In the genomic region with DNA sequence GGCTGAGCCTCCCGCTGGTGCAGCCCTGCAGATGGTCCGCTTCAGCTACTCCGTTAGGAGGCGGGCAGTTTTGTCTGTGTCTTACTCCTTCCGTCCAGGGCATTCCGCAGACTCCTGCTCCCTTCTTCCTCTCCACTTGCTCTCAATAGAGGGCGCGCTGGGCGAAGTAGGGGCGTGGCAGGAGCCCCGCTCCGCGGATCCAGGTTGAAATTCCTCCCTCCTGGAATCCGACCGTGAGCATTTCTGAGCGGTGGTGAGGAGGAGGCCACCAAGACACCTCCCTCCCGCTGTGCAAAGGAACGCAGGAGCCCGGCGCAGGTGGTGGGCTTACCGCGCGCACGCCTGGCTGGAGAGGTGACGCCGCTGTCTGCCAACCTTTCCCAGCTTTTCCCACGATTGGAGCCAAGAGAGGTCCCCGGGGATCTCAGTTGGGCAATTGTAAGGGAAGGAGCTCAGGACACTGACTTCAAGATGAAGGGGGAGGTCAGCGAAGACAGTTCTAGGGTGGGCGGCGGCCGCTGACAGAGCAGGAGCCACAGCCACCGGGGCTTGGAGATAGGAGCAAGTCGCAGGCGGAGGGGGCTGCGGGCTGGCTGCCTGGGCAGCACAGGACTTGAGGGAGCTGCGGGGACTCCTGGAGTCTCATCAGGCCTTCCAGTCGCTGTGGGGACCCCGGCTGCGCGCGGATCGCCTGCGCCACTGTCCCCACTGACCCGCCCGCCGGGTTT, we compare ENCODE assay signal across 8 cellular contexts.
DNase-seq lines count a peak whose midpoint lies in the region; ATAC-seq and TF ChIP-seq lines count a peak whose summit lies in the region.

No MANE protein-coding gene starts in this region.

- peaks cover 6% of the 10 kb centered on the region for H3K4me1 ChIP-seq in mammary epithelial cell (ENCODE audit: insufficient read depth, low read length)
- H3K4me1 ChIP-seq in CD4-positive, alpha-beta memory T cell (ENCODE audit: insufficient read depth, low read length), result no peaks in the 10 kb centered on the region

- peaks cover 8% of the 10 kb centered on the region for H3K27me3 ChIP-seq in mammary epithelial cell (ENCODE audit: insufficient read depth, low read length)
- H3K27me3 ChIP-seq in CD4-positive, alpha-beta memory T cell (ENCODE audit: insufficient read depth, low read length), result no peaks in the 10 kb centered on the region

- ATAC-seq in GM18909 (IDR thresholded peaks at IDR 0.05; ENCODE audit: poor library complexity, unreplicated experiment) (peak; percentile 83), left colon (peak; percentile 71)

- dilution Hi-C loops in mammary epithelial cell (cut with HindIII; ENCODE audit: low sequenced_read_pairs), result no loop called here

- H3K27ac Mint-ChIP-seq in CD4-positive, alpha-beta memory T cell, result no peak overlapping the region

- POLR2A ChIA-PET in CD4-positive, alpha-beta memory T cell (lab: Charles Lee; ENCODE audit: partially characterized antibody), result no interaction called here

- no TSS peak for BruUV-seq in mammary epithelial cell (replicated peaks; lab: Mats Ljungman, UMichigan)

- H3K27ac ChIP-seq in 22Rv1 (no peak overlapping the region), mammary epithelial cell (ENCODE audit: insufficient read depth, low read depth, low read length) (no peak overlapping the region), substantia nigra (ENCODE audit: low read depth, low read length, poor library complexity, severe bottlenecking) (no peak overlapping the region)
- no peak overlapping the region for H3K27ac ChIP-seq in CD4-positive, alpha-beta memory T cell (ENCODE audit: low read depth, low read length)

- WGBS in mammary epithelial cell (ENCODE audit: low coverage, missing lambda C conversion rate), result 2% methylated on average over 43 of the region's 47 CpGs

- H3K9me3 Mint-ChIP-seq in CD4-positive, alpha-beta memory T cell, result peaks cover 0 to 21% (median 4%) of the 10 kb centered on the region in 8 donors

- H3K4me2 ChIP-seq in mammary epithelial cell (ENCODE audit: insufficient read depth, low read depth, low read length), result peak overlapping the region; percentile 89

- H3K4me3 Mint-ChIP-seq in CD4-positive, alpha-beta memory T cell, result no peak overlapping the region

- no peaks in the 10 kb centered on the region for H3K9me3 ChIP-seq in mammary epithelial cell (replicated peaks; ENCODE audit: insufficient read depth, low read length)
- H3K9me3 ChIP-seq in CD4-positive, alpha-beta memory T cell (ENCODE audit: control insufficient read depth in 1 of 2, low read length in 2 of 2), result no peaks in the 10 kb centered on the region

- DNase-seq in HK-2 (ENCODE audit: unreplicated experiment), result peak; percentile 58
- DNase-seq in mammary epithelial cell, result peak; percentile 41
- DNase-seq in left colon, result peak; percentile 41 to 55
- peak in 26 of 49 donors; percentile 2 to 60 (median 24) for DNase-seq in substantia nigra (lab: John Stamatoyannopoulos, UW)
- no peak for DNase-seq in CD4-positive, alpha-beta memory T cell
- DNase-seq in activated naive CD4-positive, alpha-beta T cell (lab: John Stamatoyannopoulos, UW), result no peak

- H3K4me1 Mint-ChIP-seq in CD4-positive, alpha-beta memory T cell, result peaks cover 0 to 1% (median 0%) of the 10 kb centered on the region in 4 donors

- peak overlapping the region; percentile 76 for H2AFZ ChIP-seq in mammary epithelial cell (ENCODE audit: low read depth, low read length)

- in situ Hi-C loops in mammary epithelial cell (cut with MboI; ENCODE audit: low sequenced_read_pairs in 2 of 2), result no loop called here

- TF ChIP-seq CTCF in 22Rv1 (IDR thresholded peaks at IDR 0.05) (peak; percentile 89), mammary epithelial cell (conservative IDR thresholded peaks at IDR 0.05 in 1 of 2, IDR thresholded peaks at IDR 0.05 in 1 of 2; ENCODE audit: extremely low read depth in 1 of 2, insufficient read depth in 1 of 2, low read depth in 1 of 2, low read length in 2 of 2) (peak; percentile 12 to 62)

- H3K79me2 ChIP-seq in mammary epithelial cell (ENCODE audit: insufficient read depth, low read length), result no peaks in the 10 kb centered on the region

- no peak overlapping the region for H3K9ac ChIP-seq in mammary epithelial cell (ENCODE audit: insufficient read depth, low read length)

- CTCF ChIA-PET in mammary epithelial cell (lab: Charles Lee; ENCODE audit: low non-redundant PET), result no interaction called here
- CTCF ChIA-PET in CD4-positive, alpha-beta memory T cell (lab: Charles Lee; ENCODE audit: partially characterized antibody), result no interaction called here

- no peaks in the 10 kb centered on the region for H4K20me1 ChIP-seq in mammary epithelial cell (ENCODE audit: insufficient read depth, low read length)

- no peaks in the 10 kb centered on the region for H3K36me3 ChIP-seq in mammary epithelial cell (ENCODE audit: insufficient read depth, low read length)
- no peaks in the 10 kb centered on the region for H3K36me3 ChIP-seq in CD4-positive, alpha-beta memory T cell (ENCODE audit: insufficient read depth, low read length)

- H3K36me3 Mint-ChIP-seq in CD4-positive, alpha-beta memory T cell, result no peaks in the 10 kb centered on the region

- intact Hi-C loops in mammary epithelial cell (cut with micrococcal nuclease) (no loop called here), left colon (cut with DNase I, micrococcal nuclease) (no loop called here)
- intact Hi-C loops in CD4-positive, alpha-beta memory T cell (cut with micrococcal nuclease), result no loop called here

- H3K4me3 ChIP-seq in mammary epithelial cell (replicated peaks in 1 of 3; ENCODE audit: insufficient read depth in 1 of 3, low read depth in 2 of 3, low read length in 3 of 3), result peak overlapping the region; percentile 30 to 38 (median 31)
- H3K4me3 ChIP-seq in CD4-positive, alpha-beta memory T cell (ENCODE audit: low read length in 2 of 2), result no peak overlapping the region

- H3K27me3 Mint-ChIP-seq in CD4-positive, alpha-beta memory T cell, result no peaks in the 10 kb centered on the region

Comparison
In these comparisons a context has a peak if more than half of its experiments do, and no peak if none do; other contexts are left out.
1. DNase-seq: peak in HK-2 (single experiment), mammary epithelial cell (single experiment), left colon (2 of 2) and substantia nigra (26 of 49); none in CD4-positive, alpha-beta memory T cell (0 of 5) and activated naive CD4-positive, alpha-beta T cell (0 of 4).
2. H3K4me3 ChIP-seq: peak in mammary epithelial cell (3 of 3); none in CD4-positive, alpha-beta memory T cell (0 of 2).